Comparison of ENCODE assay signal across 11 cellular contexts in genomic region chr9:88732128-88732527, GRCh38.
DNase-seq lines count a peak whose midpoint lies in the region; TF ChIP-seq lines count a peak whose summit lies in the region.
"Had no signal": no experiment of that assay in that cellular context is flagged by ENCODE, and none has a peak within 500 bp of the region (broad histone marks: within the 10 kb centered on the region; RNA-seq: fewer than 3 reads in every experiment).

No MANE protein-coding gene starts in this region.

- no peak overlapping the region for H3K4me3 ChIP-seq in choroid plexus epithelial cell (ENCODE audit: low read depth, low read length)
- no peak overlapping the region for H3K4me3 ChIP-seq in left ventricle myocardium inferior
- peak overlapping the region; percentile 4 for H3K4me3 ChIP-seq in skeletal muscle satellite cell (ENCODE audit: low read length)

- H3K27me3 ChIP-seq in left ventricle myocardium inferior (ENCODE audit: low read depth) (peaks cover under 1% of the 10 kb centered on the region), skeletal muscle satellite cell (ENCODE audit: control insufficient read depth, insufficient read depth, low read length) (no peaks in the 10 kb centered on the region)

- peak overlapping the region; percentile 73 for H3K27ac ChIP-seq in left ventricle myocardium inferior (replicated peaks)

- H3K4me1 ChIP-seq in left ventricle myocardium inferior (no peaks in the 10 kb centered on the region), skeletal muscle satellite cell (ENCODE audit: control insufficient read depth, insufficient read depth, low read length) (peaks cover 47% of the 10 kb centered on the region)

- peak overlapping the region; percentile 58 for H3K4me2 ChIP-seq in skeletal muscle satellite cell (ENCODE audit: low read length)

- no peaks in the 10 kb centered on the region for H3K36me3 ChIP-seq in left ventricle myocardium inferior
- no peaks in the 10 kb centered on the region for H3K36me3 ChIP-seq in skeletal muscle satellite cell (ENCODE audit: insufficient read depth, low read length)

- intact Hi-C loops in left ventricle myocardium inferior (cut with micrococcal nuclease) = no loop called here

- DNase-seq in HCEC 1CT = peak; percentile 37
- DNase-seq in choroid plexus epithelial cell (ENCODE audit: low read depth) = peak; percentile 98
- DNase-seq in left ventricle myocardium inferior = no peak
- no peak for DNase-seq in NCI-H510A (lab: John Stamatoyannopoulos, UW)
- no peak for DNase-seq in NCI-H2227 (lab: John Stamatoyannopoulos, UW; ENCODE audit: unreplicated experiment)
- no peak for DNase-seq in NCI-H1092 treated with DMSO at 0.1 percent for 48 hours (lab: John Stamatoyannopoulos, UW)
- no peak for DNase-seq in NCI-H69 (lab: John Stamatoyannopoulos, UW)
- DNase-seq: activated naive CD4-positive, alpha-beta T cell treated with anti-CD3 and anti-CD28 coated beads, Interleukin-2, amount 10 ng/mL, durations not matched to agents 7 days and 5 days; NCI-H1436 treated with DMSO at 0.1 percent for 48 hours; NCI-H526 treated with DMSO at 0.1 percent for 48 hours had no signal

- TF ChIP-seq CTCF in choroid plexus epithelial cell (conservative IDR thresholded peaks at IDR 0.05; ENCODE audit: low read depth, low read length) (no peak), left ventricle myocardium inferior (IDR thresholded peaks at IDR 0.05; ENCODE audit: borderline replicate concordance) (no peak)

- H3K9ac ChIP-seq in skeletal muscle satellite cell (ENCODE audit: low read depth, low read length) = peak overlapping the region; percentile 56

- H3K9me3 ChIP-seq in left ventricle myocardium inferior (replicated peaks) = peaks cover 4% of the 10 kb centered on the region
- H3K9me3 ChIP-seq in skeletal muscle satellite cell (replicated peaks; ENCODE audit: low read length) = no peaks in the 10 kb centered on the region

Comparison
In these comparisons a context has a peak if more than half of its experiments do, and no peak if none do; other contexts are left out.
1. DNase-seq: peak in HCEC 1CT (single experiment) and choroid plexus epithelial cell (single experiment); none in left ventricle myocardium inferior (single experiment), NCI-H510A (single experiment), NCI-H2227 (single experiment), NCI-H1092 treated with DMSO at 0.1 percent for 48 hours (single experiment) and NCI-H69 (single experiment).